11 cellular contexts compared by ENCODE assay signal in the genomic region with DNA sequence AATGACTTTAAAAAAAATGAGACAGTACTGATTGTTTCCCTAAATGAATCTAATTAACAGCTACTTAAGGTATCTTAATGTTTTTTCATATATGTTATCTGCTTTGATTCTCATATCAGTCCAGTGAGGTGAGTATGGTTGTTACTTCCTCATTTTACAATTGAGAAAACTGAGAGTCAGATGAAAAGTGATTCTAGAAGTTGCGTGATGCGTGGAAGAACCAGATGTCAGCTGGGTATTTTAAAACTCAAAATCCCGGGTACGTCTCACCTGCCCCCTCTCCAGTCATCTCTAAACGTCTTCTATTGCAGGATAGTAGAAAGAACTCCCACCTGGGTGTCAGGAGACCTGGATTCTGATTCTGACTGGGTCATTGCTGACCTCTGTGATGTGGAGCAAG.
A peak's percentile ranks its signal among the peaks of the same experiment; 100 is the strongest.
DNase-seq lines count a peak whose midpoint lies in the region; ATAC-seq, FAIRE-seq and TF ChIP-seq lines count a peak whose summit lies in the region.
"Had no signal": no experiment of that assay in that cellular context is flagged by ENCODE, and none has a peak within 500 bp of the region (broad histone marks: within the 10 kb centered on the region; RNA-seq: fewer than 3 reads in every experiment).

No MANE protein-coding gene starts in this region.

- no peaks in the 10 kb centered on the region for H3K9me3 ChIP-seq in SU-DHL-6 (ENCODE audit: insufficient read depth, low read length)

- peak; percentile 88 for FAIRE-seq in GM12892 (lab: Jason Lieb, UNC)

- no peaks in the 10 kb centered on the region for H3K79me2 ChIP-seq in SU-DHL-6 (ENCODE audit: insufficient read depth, low read length)

- no peak for TF ChIP-seq CTCF in SU-DHL-6 (IDR thresholded peaks at IDR 0.05; ENCODE audit: insufficient read depth, low read length, poor library complexity, severe bottlenecking)

- no peak overlapping the region for H2AFZ ChIP-seq in SU-DHL-6 (ENCODE audit: low read depth, low read length, severe bottlenecking)

- H3K4me1 Mint-ChIP-seq in naive thymus-derived CD8-positive, alpha-beta T cell: peaks cover 24 to 56% (median 49%) of the 10 kb centered on the region in 4 donors

- no peaks in the 10 kb centered on the region for H3K9me2 ChIP-seq in SU-DHL-6 (replicated peaks; ENCODE audit: insufficient read depth, low read length)

- H3K4me2 ChIP-seq in SU-DHL-6 (ENCODE audit: low read depth, low read length, poor library complexity, severe bottlenecking): peak overlapping the region; percentile 34

- H3K4me3 Mint-ChIP-seq in naive thymus-derived CD8-positive, alpha-beta T cell: peak overlapping the region in 1 of 10 donors; percentile 16

- DNase-seq in GM12892 (ENCODE audit: insufficient read length) (peak; percentile 33), NCI-H1105 (lab: John Stamatoyannopoulos, UW) (no peak)
- no peak for DNase-seq in naive thymus-derived CD8-positive, alpha-beta T cell
- DNase-seq in activated CD4-positive, CD25-positive, alpha-beta regulatory T cell treated with anti-CD3 and anti-CD28 coated beads, Interleukin-2, amount 50 U/mL, for 72 hours: no peak
- DNase-seq in activated CD4-positive, alpha-beta T cell treated with anti-CD3 and anti-CD28 coated beads, Interleukin-2, amount 50 U/mL, for 4 hours: no peak
- DNase-seq: left ventricle myocardium superior; NCI-H2029; stimulated activated naive CD4-positive, alpha-beta T cell had no signal

- peak overlapping the region in 2 of 10 donors; percentile 19 to 64 for H3K27ac Mint-ChIP-seq in naive thymus-derived CD8-positive, alpha-beta T cell

- H3F3A ChIP-seq in SU-DHL-6 (ENCODE audit: insufficient read depth): no peaks in the 10 kb centered on the region

- H3K27me3 ChIP-seq in SU-DHL-6 (ENCODE audit: low read length): no peaks in the 10 kb centered on the region

- H4K20me1 ChIP-seq in SU-DHL-6 (ENCODE audit: low read depth, low read length): no peaks in the 10 kb centered on the region

- H3K9me3 Mint-ChIP-seq in naive thymus-derived CD8-positive, alpha-beta T cell: no peaks in the 10 kb centered on the region

- no peak overlapping the region for H3K27ac ChIP-seq in SU-DHL-6 (ENCODE audit: low read depth, low read length)

- no peak for TF ChIP-seq POLR2A in GM12892 (IDR thresholded peaks at IDR 0.05; ENCODE audit: low read depth, low read length)

- H3K27me3 Mint-ChIP-seq in naive thymus-derived CD8-positive, alpha-beta T cell: no peaks in the 10 kb centered on the region

- POLR2A ChIA-PET in naive thymus-derived CD8-positive, alpha-beta T cell (lab: Charles Lee): no interaction called here

- H3K9ac ChIP-seq in SU-DHL-6 (ENCODE audit: low read length): peak overlapping the region; percentile 14; the same call in 1 of the 2 replicates

- H3K4me3 ChIP-seq in SU-DHL-6 (ENCODE audit: insufficient read depth, low read length, poor library complexity, severe bottlenecking): no peak overlapping the region

- ATAC-seq in GM19468 (IDR thresholded peaks at IDR 0.05; ENCODE audit: extremely low read depth, unreplicated experiment): peak; percentile 75
- peak; percentile 78 for ATAC-seq in HG03045 (IDR thresholded peaks at IDR 0.05; ENCODE audit: unreplicated experiment)
- no peak for ATAC-seq in naive thymus-derived CD8-positive, alpha-beta T cell
- ATAC-seq: left ventricle myocardium superior had no signal

- peaks cover 23 to 35% (median 28%) of the 10 kb centered on the region in 3 donors for H3K36me3 Mint-ChIP-seq in naive thymus-derived CD8-positive, alpha-beta T cell

- H3K36me3 ChIP-seq in SU-DHL-6 (ENCODE audit: low read length): no peaks in the 10 kb centered on the region

Comparison
In these comparisons a context has a peak if more than half of its experiments do, and no peak if none do; other contexts are left out.
1. ATAC-seq: peak in GM19468 (single experiment) and HG03045 (single experiment); none in naive thymus-derived CD8-positive, alpha-beta T cell (0 of 2).